ENCODE assay signal across 1 cellular context in genomic region chr3:49535971-49536874, GRCh38.
TF ChIP-seq lines count a peak whose summit lies in the region.

No MANE protein-coding gene starts in this region.

TF ChIP-seq in GM23338, 12 proteins besides CTCF, POLR2A, EP300 and RAD21 (continued from another document):
- TF ChIP-seq NANOG (IDR thresholded peaks at IDR 0.05; ENCODE audit: borderline replicate concordance) (no peak), ZNF331 (CRISPR knock-in tag; IDR thresholded peaks at IDR 0.05; ENCODE audit: low read depth) (no peak), STAT1 (IDR thresholded peaks at IDR 0.05; ENCODE audit: unreplicated experiment) (no peak), REST (IDR thresholded peaks at IDR 0.05; ENCODE audit: unreplicated experiment) (no peak), JUNB (IDR thresholded peaks at IDR 0.05; ENCODE audit: unreplicated experiment) (no peak)
- TF ChIP-seq, protein P1, sequence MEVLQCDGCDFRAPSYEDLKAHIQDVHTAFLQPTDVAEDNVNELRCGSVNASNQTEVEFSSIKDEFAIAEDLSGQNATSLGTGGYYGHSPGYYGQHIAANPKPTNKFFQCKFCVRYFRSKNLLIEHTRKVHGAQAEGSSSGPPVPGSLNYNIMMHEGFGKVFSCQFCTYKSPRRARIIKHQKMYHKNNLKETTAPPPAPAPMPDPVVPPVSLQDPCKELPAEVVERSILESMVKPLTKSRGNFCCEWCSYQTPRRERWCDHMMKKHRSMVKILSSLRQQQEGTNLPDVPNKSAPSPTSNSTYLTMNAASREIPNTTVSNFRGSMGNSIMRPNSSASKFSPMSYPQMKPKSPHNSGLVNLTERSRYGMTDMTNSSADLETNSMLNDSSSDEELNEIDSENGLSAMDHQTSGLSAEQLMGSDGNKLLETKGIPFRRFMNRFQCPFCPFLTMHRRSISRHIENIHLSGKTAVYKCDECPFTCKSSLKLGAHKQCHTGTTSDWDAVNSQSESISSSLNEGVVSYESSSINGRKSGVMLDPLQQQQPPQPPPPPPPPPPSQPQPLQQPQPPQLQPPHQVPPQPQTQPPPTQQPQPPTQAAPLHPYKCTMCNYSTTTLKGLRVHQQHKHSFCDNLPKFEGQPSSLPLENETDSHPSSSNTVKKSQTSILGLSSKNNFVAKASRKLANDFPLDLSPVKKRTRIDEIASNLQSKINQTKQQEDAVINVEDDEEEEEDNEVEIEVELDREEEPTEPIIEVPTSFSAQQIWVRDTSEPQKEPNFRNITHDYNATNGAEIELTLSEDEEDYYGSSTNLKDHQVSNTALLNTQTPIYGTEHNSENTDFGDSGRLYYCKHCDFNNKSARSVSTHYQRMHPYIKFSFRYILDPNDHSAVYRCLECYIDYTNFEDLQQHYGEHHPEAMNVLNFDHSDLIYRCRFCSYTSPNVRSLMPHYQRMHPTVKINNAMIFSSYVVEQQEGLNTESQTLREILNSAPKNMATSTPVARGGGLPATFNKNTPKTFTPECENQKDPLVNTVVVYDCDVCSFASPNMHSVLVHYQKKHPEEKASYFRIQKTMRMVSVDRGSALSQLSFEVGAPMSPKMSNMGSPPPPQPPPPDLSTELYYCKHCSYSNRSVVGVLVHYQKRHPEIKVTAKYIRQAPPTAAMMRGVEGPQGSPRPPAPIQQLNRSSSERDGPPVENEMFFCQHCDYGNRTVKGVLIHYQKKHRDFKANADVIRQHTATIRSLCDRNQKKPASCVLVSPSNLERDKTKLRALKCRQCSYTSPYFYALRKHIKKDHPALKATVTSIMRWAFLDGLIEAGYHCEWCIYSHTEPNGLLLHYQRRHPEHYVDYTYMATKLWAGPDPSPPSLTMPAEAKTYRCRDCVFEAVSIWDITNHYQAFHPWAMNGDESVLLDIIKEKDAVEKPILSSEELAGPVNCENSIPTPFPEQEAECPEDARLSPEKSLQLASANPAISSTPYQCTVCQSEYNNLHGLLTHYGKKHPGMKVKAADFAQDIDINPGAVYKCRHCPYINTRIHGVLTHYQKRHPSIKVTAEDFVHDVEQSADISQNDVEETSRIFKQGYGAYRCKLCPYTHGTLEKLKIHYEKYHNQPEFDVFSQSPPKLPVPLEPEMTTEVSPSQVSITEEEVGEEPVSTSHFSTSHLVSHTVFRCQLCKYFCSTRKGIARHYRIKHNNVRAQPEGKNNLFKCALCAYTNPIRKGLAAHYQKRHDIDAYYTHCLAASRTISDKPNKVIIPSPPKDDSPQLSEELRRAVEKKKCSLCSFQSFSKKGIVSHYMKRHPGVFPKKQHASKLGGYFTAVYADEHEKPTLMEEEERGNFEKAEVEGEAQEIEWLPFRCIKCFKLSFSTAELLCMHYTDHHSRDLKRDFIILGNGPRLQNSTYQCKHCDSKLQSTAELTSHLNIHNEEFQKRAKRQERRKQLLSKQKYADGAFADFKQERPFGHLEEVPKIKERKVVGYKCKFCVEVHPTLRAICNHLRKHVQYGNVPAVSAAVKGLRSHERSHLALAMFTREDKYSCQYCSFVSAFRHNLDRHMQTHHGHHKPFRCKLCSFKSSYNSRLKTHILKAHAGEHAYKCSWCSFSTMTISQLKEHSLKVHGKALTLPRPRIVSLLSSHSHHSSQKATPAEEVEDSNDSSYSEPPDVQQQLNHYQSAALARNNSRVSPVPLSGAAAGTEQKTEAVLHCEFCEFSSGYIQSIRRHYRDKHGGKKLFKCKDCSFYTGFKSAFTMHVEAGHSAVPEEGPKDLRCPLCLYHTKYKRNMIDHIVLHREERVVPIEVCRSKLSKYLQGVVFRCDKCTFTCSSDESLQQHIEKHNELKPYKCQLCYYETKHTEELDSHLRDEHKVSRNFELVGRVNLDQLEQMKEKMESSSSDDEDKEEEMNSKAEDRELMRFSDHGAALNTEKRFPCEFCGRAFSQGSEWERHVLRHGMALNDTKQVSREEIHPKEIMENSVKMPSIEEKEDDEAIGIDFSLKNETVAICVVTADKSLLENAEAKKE (CRISPR knock-in tag; IDR thresholded peaks at IDR 0.05): no peak
- TF ChIP-seq, protein P2, sequence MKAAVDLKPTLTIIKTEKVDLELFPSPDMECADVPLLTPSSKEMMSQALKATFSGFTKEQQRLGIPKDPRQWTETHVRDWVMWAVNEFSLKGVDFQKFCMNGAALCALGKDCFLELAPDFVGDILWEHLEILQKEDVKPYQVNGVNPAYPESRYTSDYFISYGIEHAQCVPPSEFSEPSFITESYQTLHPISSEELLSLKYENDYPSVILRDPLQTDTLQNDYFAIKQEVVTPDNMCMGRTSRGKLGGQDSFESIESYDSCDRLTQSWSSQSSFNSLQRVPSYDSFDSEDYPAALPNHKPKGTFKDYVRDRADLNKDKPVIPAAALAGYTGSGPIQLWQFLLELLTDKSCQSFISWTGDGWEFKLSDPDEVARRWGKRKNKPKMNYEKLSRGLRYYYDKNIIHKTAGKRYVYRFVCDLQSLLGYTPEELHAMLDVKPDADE (IDR thresholded peaks at IDR 0.05): no peak
